19 cellular contexts compared by ENCODE assay signal in genomic region chr1:228882041-228882784, GRCh38.
"Had no signal": no experiment of that assay in that cellular context is flagged by ENCODE, and none has a peak within 500 bp of the region (broad histone marks: within the 10 kb centered on the region; RNA-seq: fewer than 3 reads in every experiment).

No MANE protein-coding gene starts in this region.

- H3K36me3 Mint-ChIP-seq: natural killer cell treated with Interleukin-12 subunit alpha and Interleukin-12 subunit beta and Interleukin-15 and Interleukin-18, amount 100 ng/mL, for 72 hours had no signal

- H3K27me3 ChIP-seq: gastroesophageal sphincter, heart left ventricle, thyroid gland, uterus had no signal

- H3K27ac ChIP-seq: gastroesophageal sphincter, heart left ventricle, thyroid gland had no signal

- H3K4me3 ChIP-seq: gastroesophageal sphincter, heart left ventricle, thyroid gland, uterus had no signal

- H3K9me3 Mint-ChIP-seq: activated T-cell treated with anti-CD3 and anti-CD28 coated beads, Interleukin-2, amount 50 U/mL, for 24 hours; natural killer cell treated with Interleukin-12 subunit alpha and Interleukin-12 subunit beta and Interleukin-15 and Interleukin-18, amount 100 ng/mL, for 72 hours had no signal

- H3K27ac Mint-ChIP-seq: activated CD4-positive, alpha-beta memory T cell treated with anti-CD3 and anti-CD28 coated beads, Interleukin-2, amount 10 ng/mL, durations not matched to agents 7 days and 5 days; activated naive CD8-positive, alpha-beta T cell treated with anti-CD3 and anti-CD28 coated beads, Interleukin-2, amount 10 ng/mL, durations not matched to agents 7 days and 5 days; activated T-cell treated with anti-CD3 and anti-CD28 coated beads, Interleukin-2, amount 50 U/mL, for 24 hours; activated T-helper 2 cell treated with anti-CD3 and anti-CD28 coated beads, Interferon-gamma antibody, Interleukin-2, Interleukin-4, amounts not matched to agents 10 μg/mL and 5 μg/mL and 100 μg/mL, durations not matched to agents 14 hours and 24 hours and 36 hours; natural killer cell treated with Interleukin-12 subunit alpha and Interleukin-12 subunit beta and Interleukin-15 and Interleukin-18, amount 100 ng/mL, for 72 hours; T-helper 2 cell treated with Interferon-gamma antibody and Interleukin-4, amounts not matched to agents 5 μg/mL and 100 μg/mL, for 36 hours had no signal

- H3K4me3 Mint-ChIP-seq: activated CD4-positive, alpha-beta memory T cell treated with anti-CD3 and anti-CD28 coated beads, Interleukin-2, amount 10 ng/mL, durations not matched to agents 7 days and 5 days; activated naive CD8-positive, alpha-beta T cell treated with anti-CD3 and anti-CD28 coated beads, Interleukin-2, amount 10 ng/mL, durations not matched to agents 7 days and 5 days; activated T-cell treated with anti-CD3 and anti-CD28 coated beads, Interleukin-2, amount 50 U/mL, for 24 hours; natural killer cell treated with Interleukin-12 subunit alpha and Interleukin-12 subunit beta and Interleukin-15 and Interleukin-18, amount 100 ng/mL, for 72 hours; T-helper 2 cell treated with Interferon-gamma antibody and Interleukin-4, amounts not matched to agents 5 μg/mL and 100 μg/mL, for 36 hours had no signal

- H3K27me3 Mint-ChIP-seq: activated CD4-positive, alpha-beta memory T cell treated with anti-CD3 and anti-CD28 coated beads, Interleukin-2, amount 10 ng/mL, durations not matched to agents 7 days and 5 days; activated naive CD8-positive, alpha-beta T cell treated with anti-CD3 and anti-CD28 coated beads, Interleukin-2, amount 10 ng/mL, durations not matched to agents 7 days and 5 days; activated T-cell treated with anti-CD3 and anti-CD28 coated beads, Interleukin-2, amount 50 U/mL, for 24 hours had no signal

- H3K4me1 ChIP-seq: gastroesophageal sphincter, heart left ventricle, thyroid gland, uterus had no signal

- DNase-seq: activated CD4-positive, alpha-beta memory T cell treated with anti-CD3 and anti-CD28 coated beads, Interleukin-2, amount 10 ng/mL, durations not matched to agents 7 days and 5 days; activated CD4-positive, alpha-beta T cell treated with anti-CD3 and anti-CD28 coated beads for 48 hours; activated CD4-positive, CD25-positive, alpha-beta regulatory T cell; activated naive CD4-positive, alpha-beta T cell treated with Interleukin-2 at 50 U/mL for 16 hours; activated naive CD8-positive, alpha-beta T cell treated with anti-CD3 and anti-CD28 coated beads, Interleukin-2, amount 10 ng/mL, durations not matched to agents 7 days and 5 days; activated T-cell treated with anti-CD3 and anti-CD28 coated beads, Interleukin-2, amount 50 U/mL, for 24 hours; amygdala; heart left ventricle; mesenchymal stem cell; occipital lobe; right cardiac atrium; stimulated activated CD4-positive, alpha-beta T cell treated with anti-CD3 and anti-CD28 coated beads, Interleukin-2, amount 100 ng/mL, for 24 hours; stimulated activated naive CD4-positive, alpha-beta T cell treated with Interleukin-2 at 50 U/mL for 16 hours; thyroid gland; uterus had no signal

- ATAC-seq: gastroesophageal sphincter; heart left ventricle; natural killer cell treated with Interleukin-12 subunit alpha and Interleukin-12 subunit beta and Interleukin-15 and Interleukin-18, amount 100 ng/mL, for 72 hours; right cardiac atrium had no signal

- H3K36me3 ChIP-seq: gastroesophageal sphincter, heart left ventricle, thyroid gland, uterus had no signal

- H3K9me3 ChIP-seq: gastroesophageal sphincter, thyroid gland, uterus had no signal
